ENCODE assay signal across 21 cellular contexts in genomic region chr1:207902566-207902965, GRCh38.
"Had no signal": no experiment of that assay in that cellular context is flagged by ENCODE, and none has a peak within 500 bp of the region (broad histone marks: within the 10 kb centered on the region; RNA-seq: fewer than 3 reads in every experiment).

No MANE protein-coding gene starts in this region.

- H3K4me1 ChIP-seq: colonic mucosa, parathyroid adenoma had no signal

- H3K9ac ChIP-seq: parathyroid adenoma had no signal

- H3K79me2 ChIP-seq: parathyroid adenoma had no signal

- H2AFZ ChIP-seq: parathyroid adenoma had no signal

- H3K9me3 ChIP-seq: colonic mucosa, esophagus squamous epithelium, testis, upper lobe of left lung had no signal

- DNase-seq: activated CD4-positive, alpha-beta memory T cell treated with anti-CD3 and anti-CD28 coated beads, Interleukin-2, amount 10 ng/mL, durations not matched to agents 7 days and 5 days; activated CD4-positive, alpha-beta T cell treated with anti-CD3 and anti-CD28 coated beads for 36 hours; activated CD8-positive, alpha-beta memory T cell treated with anti-CD3 and anti-CD28 coated beads, Interleukin-2, amount 50 U/mL, for 4 hours; activated effector memory CD4-positive, alpha-beta T cell treated with anti-CD3 and anti-CD28 coated beads, Interleukin-2, amount 50 U/mL, for 16 hours; activated T-cell treated with anti-CD3 and anti-CD28 coated beads, Interleukin-2, amount 50 U/mL, for 48 hours; central memory CD4-positive, alpha-beta T cell; colonic mucosa; esophagus squamous epithelium; glutamatergic neuron; immature natural killer cell; left cardiac atrium; midbrain; stimulated activated CD4-positive, alpha-beta T cell treated with anti-CD3 and anti-CD28 coated beads, Interleukin-15, amount 100 ng/mL, for 24 hours; stimulated activated CD4-positive, alpha-beta T cell treated with anti-CD3 and anti-CD28 coated beads, Interleukin-4, amount 100 ng/mL, for 1 hour; stimulated activated naive CD4-positive, alpha-beta T cell; T-helper 17 cell; testis; upper lobe of left lung had no signal

- H3K4me3 ChIP-seq: colonic mucosa, esophagus squamous epithelium, skin epidermis, testis, upper lobe of left lung had no signal

- H3K36me3 ChIP-seq: colonic mucosa, esophagus squamous epithelium, upper lobe of left lung had no signal

- ATAC-seq: activated CD4-positive, alpha-beta T cell treated with anti-CD3 and anti-CD28 coated beads for 36 hours; activated naive CD4-positive, alpha-beta T cell treated with anti-CD3 and anti-CD28 coated beads, Interleukin-2, amount 50 U/mL, for 72 hours; T-helper 17 cell had no signal

- H3K27me3 ChIP-seq: colonic mucosa, esophagus squamous epithelium, testis, upper lobe of left lung had no signal

- H3K27ac ChIP-seq: colonic mucosa, parathyroid adenoma had no signal
